In the genomic region with DNA sequence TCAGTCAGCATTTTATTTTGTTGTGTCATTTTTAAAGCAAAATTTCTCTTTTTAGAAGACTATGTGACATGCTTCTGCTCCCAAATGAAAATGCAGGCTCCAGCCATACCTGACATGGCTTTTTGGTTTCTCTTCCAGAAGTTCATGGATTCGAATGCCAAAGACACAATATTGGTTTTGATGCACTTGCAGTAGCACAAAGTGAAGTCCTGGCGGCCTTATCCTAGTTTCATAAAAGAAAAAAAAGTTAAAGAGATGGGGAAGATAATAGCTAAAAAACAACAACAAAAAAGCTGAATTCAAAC, we compare ENCODE assay signal across 25 cellular contexts.
"Had no signal": no experiment of that assay in that cellular context is flagged by ENCODE, and none has a peak within 500 bp of the region (broad histone marks: within the 10 kb centered on the region; RNA-seq: fewer than 3 reads in every experiment).

No MANE protein-coding gene starts in this region.

- H3K4me3 ChIP-seq: breast epithelium, PC-9 had no signal

- ATAC-seq: activated CD4-positive, alpha-beta T cell treated with anti-CD3 and anti-CD28 coated beads for 36 hours; activated T-helper 17 cell treated with anti-CD3 and anti-CD28 coated beads, Interleukin-2, amount 50 U/mL, for 72 hours; T-cell had no signal

- DNase-seq: activated CD4-positive, alpha-beta memory T cell treated with anti-CD3 and anti-CD28 coated beads, Interleukin-2, amount 10 ng/mL, durations not matched to agents 7 days and 5 days; activated CD4-positive, alpha-beta T cell treated with anti-CD3 and anti-CD28 coated beads for 36 hours; activated CD4-positive, alpha-beta T cell treated with anti-CD3 and anti-CD28 coated beads, Interleukin-2, amount 50 U/mL, for 1 hour; activated gamma-delta T cell; activated naive CD4-positive, alpha-beta T cell treated with anti-CD3 and anti-CD28 coated beads for 36 hours; activated naive CD8-positive, alpha-beta T cell treated with anti-CD3 and anti-CD28 coated beads for 36 hours; activated T-cell treated with anti-CD3 and anti-CD28 coated beads for 4 hours; activated T-cell treated with anti-CD3 and anti-CD28 coated beads, Interleukin-2, amount 50 U/mL, for 48 hours; adrenal gland; anterior cingulate cortex; caudate nucleus; Kasumi-1; NCI-H1092; NCI-H1417; NCI-H1694; NCI-H2029 treated with DMSO at 0.1 percent for 48 hours; NCI-H510A treated with DMSO at 0.1 percent for 48 hours; NCI-H69; PC-9; SHP77 treated with DMSO at 0.1 percent for 48 hours; T-cell; T-helper 2 cell; WERI-Rb-1 had no signal

- H3K9me3 Mint-ChIP-seq: activated naive CD4-positive, alpha-beta T cell treated with anti-CD3 and anti-CD28 coated beads for 36 hours; activated T-helper 17 cell treated with anti-CD3 and anti-CD28 coated beads, Interleukin-2, amount 50 U/mL, for 72 hours had no signal

- H2AFZ ChIP-seq: PC-9 had no signal

- H3K9me3 ChIP-seq: adrenal gland, breast epithelium had no signal

- H3K4me3 Mint-ChIP-seq: activated CD4-positive, alpha-beta memory T cell treated with anti-CD3 and anti-CD28 coated beads, Interleukin-2, amount 10 ng/mL, durations not matched to agents 7 days and 5 days; activated CD4-positive, alpha-beta T cell treated with anti-CD3 and anti-CD28 coated beads for 36 hours; activated naive CD4-positive, alpha-beta T cell treated with anti-CD3 and anti-CD28 coated beads for 36 hours; activated naive CD8-positive, alpha-beta T cell treated with anti-CD3 and anti-CD28 coated beads for 36 hours; activated T-helper 17 cell treated with anti-CD3 and anti-CD28 coated beads, Interleukin-2, amount 50 U/mL, for 72 hours; T-cell had no signal

- H3K4me1 ChIP-seq: adrenal gland, breast epithelium had no signal

- H3K27ac ChIP-seq: breast epithelium, PC-9, WERI-Rb-1 had no signal

- H3K4me2 ChIP-seq: PC-9 had no signal

- H3K4me1 Mint-ChIP-seq: activated CD4-positive, alpha-beta memory T cell treated with anti-CD3 and anti-CD28 coated beads, Interleukin-2, amount 10 ng/mL, durations not matched to agents 7 days and 5 days; activated CD4-positive, alpha-beta T cell treated with anti-CD3 and anti-CD28 coated beads for 36 hours; activated naive CD8-positive, alpha-beta T cell treated with anti-CD3 and anti-CD28 coated beads for 36 hours; activated T-helper 17 cell treated with anti-CD3 and anti-CD28 coated beads, Interleukin-2, amount 50 U/mL, for 72 hours had no signal

- H3K27me3 ChIP-seq: adrenal gland, breast epithelium had no signal

- H3K36me3 Mint-ChIP-seq: activated naive CD8-positive, alpha-beta T cell treated with anti-CD3 and anti-CD28 coated beads for 36 hours; T-cell had no signal

- H3K27me3 Mint-ChIP-seq: activated CD4-positive, alpha-beta memory T cell treated with anti-CD3 and anti-CD28 coated beads, Interleukin-2, amount 10 ng/mL, durations not matched to agents 7 days and 5 days had no signal

- H3K36me3 ChIP-seq: adrenal gland, breast epithelium, WERI-Rb-1 had no signal

- H3K27ac Mint-ChIP-seq: activated CD4-positive, alpha-beta memory T cell treated with anti-CD3 and anti-CD28 coated beads, Interleukin-2, amount 10 ng/mL, durations not matched to agents 7 days and 5 days; activated CD4-positive, alpha-beta T cell treated with anti-CD3 and anti-CD28 coated beads for 36 hours; activated naive CD4-positive, alpha-beta T cell treated with anti-CD3 and anti-CD28 coated beads for 36 hours; activated naive CD8-positive, alpha-beta T cell treated with anti-CD3 and anti-CD28 coated beads for 36 hours; activated T-helper 17 cell treated with anti-CD3 and anti-CD28 coated beads, Interleukin-2, amount 50 U/mL, for 72 hours; T-cell had no signal
